21 cellular contexts compared by ENCODE assay signal in the genomic region with DNA sequence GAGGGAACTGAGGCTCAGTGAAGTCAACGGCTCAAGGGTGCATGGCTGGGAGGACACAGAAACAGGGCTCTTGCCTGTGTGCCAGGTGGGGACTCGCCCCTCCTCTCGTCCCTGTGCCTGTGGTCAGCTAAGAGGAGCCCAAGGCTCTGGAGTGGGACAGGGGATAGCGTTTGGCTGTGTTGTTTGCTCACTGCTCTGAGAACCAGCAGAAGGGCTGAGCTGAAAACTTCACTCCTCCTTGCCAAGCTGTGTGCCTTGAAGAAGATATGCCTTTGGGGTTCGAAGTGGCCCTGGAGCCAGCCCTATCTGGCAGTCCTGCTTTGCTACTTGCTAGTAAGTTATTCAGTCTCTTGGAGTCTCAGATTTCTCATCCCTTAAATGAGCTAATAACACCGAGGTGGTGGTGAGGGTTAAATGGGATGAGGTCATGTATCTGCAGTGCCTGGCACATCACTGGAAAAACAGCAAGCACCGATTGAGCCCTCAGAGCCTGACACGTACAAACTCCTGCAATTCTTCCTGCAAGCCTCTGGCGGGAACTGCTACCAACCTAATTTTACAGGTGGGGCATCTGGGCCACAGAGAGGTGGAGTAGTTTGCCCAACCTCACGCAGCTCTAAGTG. TPM values are rescaled to one million over a fixed set of nuclear protein-coding genes. Genes with fewer than 3 reads are reported as not detected.
A peak's percentile ranks its signal among the peaks of the same experiment; 100 is the strongest.
DNase-seq lines count a peak whose midpoint lies in the region; ATAC-seq, FAIRE-seq and TF ChIP-seq lines count a peak whose summit lies in the region.
"Had no signal": no experiment of that assay in that cellular context is flagged by ENCODE, and none has a peak within 500 bp of the region (broad histone marks: within the 10 kb centered on the region; RNA-seq: fewer than 3 reads in every experiment).

No MANE protein-coding gene starts in this region.

- H3K4me3 Mint-ChIP-seq in astrocyte (ENCODE audit: unreplicated experiment), result no peak overlapping the region
- no peak overlapping the region for H3K4me3 Mint-ChIP-seq in osteocyte (ENCODE audit: unreplicated experiment)
- H3K4me3 Mint-ChIP-seq: CD4-positive, alpha-beta memory T cell had no signal

- CTCF ChIA-PET in HEK293 (lab: Yijun Ruan, JAX), result interaction anchor here (0.5 to 1.3 kb wide), 3 partner anchors 21 to 787 kb away, joined by 3 to 4 read pairs (median 3); a partner anchor contains a TSS

- no peaks in the 10 kb centered on the region for H3K79me2 ChIP-seq in astrocyte (ENCODE audit: insufficient read depth, low read length)

- peaks cover 2% of the 10 kb centered on the region for H3K4me1 Mint-ChIP-seq in astrocyte (ENCODE audit: low read depth, unreplicated experiment)
- peaks cover 60% of the 10 kb centered on the region for H3K4me1 Mint-ChIP-seq in osteocyte (ENCODE audit: unreplicated experiment)

- H3K4me2 ChIP-seq in astrocyte (ENCODE audit: low read length), result no peak overlapping the region
- H3K4me2 ChIP-seq: PC-9 had no signal

- H3K27me3 Mint-ChIP-seq in astrocyte (ENCODE audit: low read depth, unreplicated experiment) (peaks cover 23% of the 10 kb centered on the region), osteocyte (ENCODE audit: unreplicated experiment) (no peaks in the 10 kb centered on the region)

- H3K4me1 ChIP-seq in HEK293 (ENCODE audit: control insufficient read depth, insufficient read depth, low read length), result no peaks in the 10 kb centered on the region
- peaks cover 15% of the 10 kb centered on the region for H3K4me1 ChIP-seq in astrocyte (ENCODE audit: insufficient read depth, low read length)
- no peaks in the 10 kb centered on the region for H3K4me1 ChIP-seq in foreskin keratinocyte

- H3K9me3 ChIP-seq in HEK293 (ENCODE audit: control insufficient read depth, insufficient read depth, low read depth, low read length) (no peaks in the 10 kb centered on the region), astrocyte (ENCODE audit: insufficient read depth, low read depth, low read length) (no peaks in the 10 kb centered on the region)

- H3K27me3 ChIP-seq in astrocyte (ENCODE audit: insufficient read depth, low read length) (no peaks in the 10 kb centered on the region), foreskin keratinocyte (peaks cover 85% of the 10 kb centered on the region)
- H3K27me3 ChIP-seq: BLaER1 had no signal

- ATAC-seq in foreskin keratinocyte, result no peak

- H3K36me3 Mint-ChIP-seq in astrocyte (ENCODE audit: low read depth, unreplicated experiment) (peaks cover 3% of the 10 kb centered on the region), osteocyte (ENCODE audit: unreplicated experiment) (peaks cover 3% of the 10 kb centered on the region)
- H3K36me3 Mint-ChIP-seq: CD4-positive, alpha-beta memory T cell had no signal

- H3K4me3 ChIP-seq in HEK293 (ENCODE audit: low read depth, low read length), result no peak overlapping the region
- no peak overlapping the region for H3K4me3 ChIP-seq in astrocyte (ENCODE audit: insufficient read depth, low read depth, low read length)
- H3K4me3 ChIP-seq: BLaER1, PC-9 had no signal

- H3K9me3 Mint-ChIP-seq in astrocyte (ENCODE audit: unreplicated experiment) (peaks cover 3% of the 10 kb centered on the region), osteocyte (ENCODE audit: unreplicated experiment) (no peaks in the 10 kb centered on the region)

- H3K27ac Mint-ChIP-seq in astrocyte (ENCODE audit: unreplicated experiment) (no peak overlapping the region), osteocyte (ENCODE audit: unreplicated experiment) (peak overlapping the region; percentile 31)
- H3K27ac Mint-ChIP-seq: CD4-positive, alpha-beta memory T cell had no signal

- no peaks in the 10 kb centered on the region for H4K20me1 ChIP-seq in astrocyte (ENCODE audit: insufficient read depth, low read length)
- H4K20me1 ChIP-seq: BLaER1 had no signal

- DNase-seq in EH (ENCODE audit: low read depth), result peak; percentile 69
- DNase-seq in astrocyte (ENCODE audit: low read depth), result peak; percentile 51
- no peak for DNase-seq in osteocyte (ENCODE audit: extremely low spot score, unreplicated experiment)
- DNase-seq in foreskin keratinocyte, result no peak
- no peak for DNase-seq in NCI-H1694 treated with DMSO at 0.1 percent for 48 hours (lab: John Stamatoyannopoulos, UW)
- DNase-seq in NCI-H510A (lab: John Stamatoyannopoulos, UW), result no peak
- no peak for DNase-seq in NCI-H2196 treated with DMSO at 0.1 percent for 48 hours (lab: John Stamatoyannopoulos, UW; ENCODE audit: unreplicated experiment)
- DNase-seq: CD4-positive, alpha-beta memory T cell; NCI-H1092; NCI-H1436; NCI-H1930; NCI-H2227 treated with DMSO at 0.1 percent for 48 hours; NCI-H510A treated with DMSO at 0.1 percent for 48 hours; NCI-H748 treated with DMSO at 0.1 percent for 48 hours; PC-9; SIG-M5 had no signal

- POLR2A ChIA-PET in HEK293 (lab: Yijun Ruan, JAX), result interaction anchor here (0.6 kb wide), 1 partner anchor 20 kb away, joined by 4 read pairs; no protein-coding TSS in a partner anchor

- H3K9ac ChIP-seq in astrocyte (ENCODE audit: low read length), result no peak overlapping the region
- H3K9ac ChIP-seq: BLaER1 had no signal

- no peak for TF ChIP-seq CTCF in HEK293 (tag by site-specific recombination; IDR thresholded peaks at IDR 0.05)
- TF ChIP-seq CTCF in astrocyte (IDR thresholded peaks at IDR 0.05; ENCODE audit: insufficient read depth, low read depth, low read length), result no peak
- no peak for TF ChIP-seq CTCF in osteocyte (IDR thresholded peaks at IDR 0.05)
- no peak for TF ChIP-seq CTCF in foreskin keratinocyte (conservative IDR thresholded peaks at IDR 0.05)

- FAIRE-seq in astrocyte (lab: Jason Lieb, UNC), result no peak
- FAIRE-seq: GM19239, H54 had no signal

- H3K36me3 ChIP-seq in HEK293 (ENCODE audit: control insufficient read depth in 2 of 2, insufficient read depth in 1 of 2, low read length in 2 of 2) (no peaks in the 10 kb centered on the region), astrocyte (ENCODE audit: insufficient read depth, low read length) (no peaks in the 10 kb centered on the region)
- H3K36me3 ChIP-seq: BLaER1 had no signal

- H2AFZ ChIP-seq in astrocyte (ENCODE audit: low read depth, low read length), result no peak overlapping the region
- H2AFZ ChIP-seq: PC-9 had no signal

- H3K27ac ChIP-seq in HEK293 (ENCODE audit: extremely low read depth, low read depth, low read length) (no peak overlapping the region), astrocyte (ENCODE audit: low read depth, low read length) (no peak overlapping the region), foreskin keratinocyte (no peak overlapping the region)
- H3K27ac ChIP-seq: BLaER1, PC-9, RWPE1 had no signal

TF ChIP-seq in HEK293, 187 proteins besides CTCF, POLR2A, EP300 and RAD21 (continues in another document):
- TF ChIP-seq KLF7 (tag by site-specific recombination; IDR thresholded peaks at IDR 0.05; ENCODE audit: borderline replicate concordance), result no peak
- no peak for TF ChIP-seq ZSCAN23 (tag by site-specific recombination; IDR thresholded peaks at IDR 0.05)
- no peak for TF ChIP-seq ZNF214 (tag by site-specific recombination; IDR thresholded peaks at IDR 0.05; ENCODE audit: borderline replicate concordance)
- no peak for TF ChIP-seq ZNF670 (tag by site-specific recombination; IDR thresholded peaks at IDR 0.05; ENCODE audit: low read depth)
- TF ChIP-seq, protein P1, sequence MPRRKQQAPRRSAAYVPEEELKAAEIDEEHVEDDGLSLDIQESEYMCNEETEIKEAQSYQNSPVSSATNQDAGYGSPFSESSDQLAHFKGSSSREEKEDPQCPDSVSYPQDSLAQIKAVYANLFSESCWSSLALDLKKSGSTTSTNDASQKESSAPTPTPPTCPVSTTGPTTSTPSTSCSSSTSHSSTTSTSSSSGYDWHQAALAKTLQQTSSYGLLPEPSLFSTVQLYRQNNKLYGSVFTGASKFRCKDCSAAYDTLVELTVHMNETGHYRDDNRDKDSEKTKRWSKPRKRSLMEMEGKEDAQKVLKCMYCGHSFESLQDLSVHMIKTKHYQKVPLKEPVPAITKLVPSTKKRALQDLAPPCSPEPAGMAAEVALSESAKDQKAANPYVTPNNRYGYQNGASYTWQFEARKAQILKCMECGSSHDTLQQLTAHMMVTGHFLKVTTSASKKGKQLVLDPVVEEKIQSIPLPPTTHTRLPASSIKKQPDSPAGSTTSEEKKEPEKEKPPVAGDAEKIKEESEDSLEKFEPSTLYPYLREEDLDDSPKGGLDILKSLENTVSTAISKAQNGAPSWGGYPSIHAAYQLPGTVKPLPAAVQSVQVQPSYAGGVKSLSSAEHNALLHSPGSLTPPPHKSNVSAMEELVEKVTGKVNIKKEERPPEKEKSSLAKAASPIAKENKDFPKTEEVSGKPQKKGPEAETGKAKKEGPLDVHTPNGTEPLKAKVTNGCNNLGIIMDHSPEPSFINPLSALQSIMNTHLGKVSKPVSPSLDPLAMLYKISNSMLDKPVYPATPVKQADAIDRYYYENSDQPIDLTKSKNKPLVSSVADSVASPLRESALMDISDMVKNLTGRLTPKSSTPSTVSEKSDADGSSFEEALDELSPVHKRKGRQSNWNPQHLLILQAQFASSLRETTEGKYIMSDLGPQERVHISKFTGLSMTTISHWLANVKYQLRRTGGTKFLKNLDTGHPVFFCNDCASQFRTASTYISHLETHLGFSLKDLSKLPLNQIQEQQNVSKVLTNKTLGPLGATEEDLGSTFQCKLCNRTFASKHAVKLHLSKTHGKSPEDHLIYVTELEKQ (tag by site-specific recombination; IDR thresholded peaks at IDR 0.05; ENCODE audit: borderline replicate concordance), result no peak
- TF ChIP-seq ZNF274 (IDR thresholded peaks at IDR 0.05; ENCODE audit: low read length), result no peak
- no peak for TF ChIP-seq ZNF274 (tag by site-specific recombination; IDR thresholded peaks at IDR 0.05; ENCODE audit: borderline replicate concordance)
- TF ChIP-seq ZNF174 (tag by site-specific recombination; IDR thresholded peaks at IDR 0.05), result no peak
- TF ChIP-seq GLIS2 (tag by site-specific recombination; IDR thresholded peaks at IDR 0.05), result no peak
- TF ChIP-seq ZNF16 (tag by site-specific recombination; IDR thresholded peaks at IDR 0.05; ENCODE audit: low read depth), result no peak

RNA-seq across cellular contexts. Expression of a gene that starts 17.7 kb away (rescaled TPM):
- total RNA-seq in astrocyte, result 6.1 and 8.1 TPM in 2 replicates
- 6.4 and 9.3 TPM in 2 replicates for total RNA-seq in osteocyte
- 0.46 and 0.51 TPM in 2 replicates for total RNA-seq in foreskin keratinocyte
- 0.31 and 0.32 TPM in 2 replicates for polyA plus RNA-seq in foreskin keratinocyte
- total RNA-seq: CD4-positive, alpha-beta memory T cell; PC-9 had no signal
- polyA plus RNA-seq: CD4-positive, alpha-beta memory T cell had no signal

RNA-seq across cellular contexts. Expression of a gene that starts 29.5 kb away (rescaled TPM):
- total RNA-seq in astrocyte (15.8 and 15.9 TPM in 2 replicates), osteocyte (91.8 and 93.4 TPM in 2 replicates), foreskin keratinocyte (not detected in 2 replicates)
- not detected in 2 replicates for polyA plus RNA-seq in foreskin keratinocyte
- total RNA-seq: CD4-positive, alpha-beta memory T cell; PC-9 had no signal
- polyA plus RNA-seq: CD4-positive, alpha-beta memory T cell had no signal

RNA-seq across cellular contexts. Expression of a gene that starts 41.1 kb away (rescaled TPM):
- total RNA-seq in astrocyte (15.6 and 16.5 TPM in 2 replicates), osteocyte (12.1 and 14.1 TPM in 2 replicates), foreskin keratinocyte (12.7 and 13.1 TPM in 2 replicates)
- 6.9 and 7.3 TPM in 2 replicates for polyA plus RNA-seq in foreskin keratinocyte

Comparison
In these comparisons a context has a peak if more than half of its experiments do, and no peak if none do; other contexts are left out.
1. DNase-seq: peak in EH (single experiment) and astrocyte (single experiment); none in osteocyte (single experiment), foreskin keratinocyte (0 of 2), NCI-H1694 treated with DMSO at 0.1 percent for 48 hours (single experiment), NCI-H510A (single experiment) and NCI-H2196 treated with DMSO at 0.1 percent for 48 hours (single experiment).
2. RNA of a gene that starts 29.5 kb away (total RNA-seq): 91.8 to 93.4 TPM in osteocyte and 15.8 to 15.9 TPM in astrocyte; not detected in foreskin keratinocyte; every median in the first group is over 10 times any median in the second.